8 cellular contexts compared by ENCODE assay signal in genomic region chr7:155297517-155298287, GRCh38. TPM values are rescaled to one million over a fixed set of nuclear protein-coding genes. Genes with fewer than 3 reads are reported as not detected.
DNase-seq lines count a peak whose midpoint lies in the region; TF ChIP-seq lines count a peak whose summit lies in the region.

Gene INSIG1, plus strand, starts transcription at chr7:155297878. Its CDS starts 408 bp downstream, at chr7:155298286.

- H3K4me3 ChIP-seq in HAP-1 = peak within 1 kb of the TSS; percentile 35
- H3K4me3 ChIP-seq in MM.1S (ENCODE audit: low read length) = peak within 1 kb of the TSS; percentile 79
- peak within 1 kb of the TSS; percentile 81 for H3K4me3 ChIP-seq in SJSA1
- peak within 1 kb of the TSS; percentile 93 for H3K4me3 ChIP-seq in suprapubic skin

- H3K27me3 ChIP-seq in HAP-1 (ENCODE audit: low read depth) = no peaks in the 10 kb centered on the region
- H3K27me3 ChIP-seq in MM.1S (replicated peaks; ENCODE audit: insufficient read depth, low read length) = no peaks in the 10 kb centered on the region
- no peaks in the 10 kb centered on the region for H3K27me3 ChIP-seq in SJSA1 (replicated peaks)
- no peaks in the 10 kb centered on the region for H3K27me3 ChIP-seq in suprapubic skin

- no CpG with 5 or more reads among the region's 111 CpGs for WGBS in suprapubic skin

- TF ChIP-seq CTCF in MM.1S (IDR thresholded peaks at IDR 0.05; ENCODE audit: low read length) (no peak), suprapubic skin (IDR thresholded peaks at IDR 0.05) (peak in 1 of 2 donors; percentile 0)

- H3K36me3 ChIP-seq in HAP-1 (replicated peaks) = peaks cover 3% of the 10 kb centered on the region; the same call in 1 of the 2 replicates
- peaks cover 19% of the 10 kb centered on the region; the same call in 1 of the 2 replicates for H3K36me3 ChIP-seq in MM.1S (replicated peaks; ENCODE audit: insufficient read depth, low read length)
- 0 out of 2 replicates have a peak, but pooled peaks cover 3% of the 10 kb centered on the region for H3K36me3 ChIP-seq in SJSA1
- no peaks in the 10 kb centered on the region for H3K36me3 ChIP-seq in suprapubic skin

- peak within 1 kb of the TSS; percentile 71 for H2AFZ ChIP-seq in MM.1S (ENCODE audit: low read length)

- peak; percentile 60 to 89 for TF ChIP-seq POLR2A in suprapubic skin (IDR thresholded peaks at IDR 0.05)

- DNase-seq in GDM1 (lab: John Stamatoyannopoulos, UW) (peak; percentile 95), HAP-1 (ENCODE audit: low spot score in 2 of 2) (peak; percentile 83 to 88), MM.1S (peak; percentile 97), SJSA1 (ENCODE audit: low read depth in 1 of 2, low spot score in 2 of 2) (peak; percentile 85 to 87), foreskin melanocyte (peak; percentile 84), occipital lobe (lab: John Stamatoyannopoulos, UW) (peak; percentile 88), suprapubic skin (ENCODE audit: low spot score in 2 of 2) (peak; percentile 92)
- DNase-seq in activated naive CD4-positive, alpha-beta T cell (lab: John Stamatoyannopoulos, UW) = peak; percentile 71 to 86 (median 76)

- H3K79me2 ChIP-seq in MM.1S (ENCODE audit: low read length) = peaks cover 44% of the 10 kb centered on the region

- H3F3A ChIP-seq in MM.1S (ENCODE audit: insufficient read depth, low read length) = peaks cover 39% of the 10 kb centered on the region

- no peak for TF ChIP-seq EP300 in suprapubic skin (IDR thresholded peaks at IDR 0.05)

- no peaks in the 10 kb centered on the region for H3K9me2 ChIP-seq in MM.1S (replicated peaks; ENCODE audit: insufficient read depth, low read length)

- peak within 1 kb of the TSS; percentile 89 for H3K27ac ChIP-seq in MM.1S (ENCODE audit: low read length)
- H3K27ac ChIP-seq in SJSA1 = peak within 1 kb of the TSS; percentile 91
- H3K27ac ChIP-seq in suprapubic skin = peak within 1 kb of the TSS; percentile 96

- H3K4me2 ChIP-seq in MM.1S (ENCODE audit: low read depth, low read length) = peak within 1 kb of the TSS; percentile 85

- H3K9me3 ChIP-seq in HAP-1 (peaks cover 2% of the 10 kb centered on the region; the same call in 1 of the 2 replicates), MM.1S (replicated peaks; ENCODE audit: insufficient read depth, low read length) (no peaks in the 10 kb centered on the region), SJSA1 (replicated peaks) (peaks cover 4% of the 10 kb centered on the region), suprapubic skin (no peaks in the 10 kb centered on the region)

- peak within 1 kb of the TSS; percentile 93 for H3K9ac ChIP-seq in MM.1S (ENCODE audit: low read length)

- H4K20me1 ChIP-seq in MM.1S (ENCODE audit: insufficient read depth, low read length) = peaks cover 16% of the 10 kb centered on the region

- in situ Hi-C loops in HAP-1 (cut with MboI; ENCODE audit: low sequenced_read_pairs) = no loop called here

- H3K4me1 ChIP-seq in HAP-1 (peaks cover 4% of the 10 kb centered on the region), MM.1S (ENCODE audit: low read length) (peaks cover 19% of the 10 kb centered on the region), SJSA1 (replicated peaks) (peaks cover 27% of the 10 kb centered on the region), suprapubic skin (peaks cover 48% of the 10 kb centered on the region)

RNA-seq across cellular contexts. Expression of gene INSIG1, which starts in this region (rescaled TPM):
- 36.4 and 46.6 TPM in 2 replicates for total RNA-seq in SJSA1 (2014; rRNA removed; shearing (Covaris generic))
- total RNA-seq in occipital lobe (109 TPM), suprapubic skin (100 to 1,000 TPM in 2 of 4 donors, 10 to 100 TPM in 2; 32.0 to 130 (median 95.3) TPM)

Comparison
In these comparisons a context has a peak if more than half of its experiments do, and no peak if none do; other contexts are left out.
1. Peak in every context shown above with its lines: DNase-seq, H3K4me3 ChIP-seq and H3K27ac ChIP-seq.
2. H3K4me3 ChIP-seq: peak in every context shown above with its lines; median percentile 93 in suprapubic skin; 81 in SJSA1; 79 in MM.1S; 35 in HAP-1.